Comparison of ENCODE assay signal across 8 cellular contexts in the genomic region with DNA sequence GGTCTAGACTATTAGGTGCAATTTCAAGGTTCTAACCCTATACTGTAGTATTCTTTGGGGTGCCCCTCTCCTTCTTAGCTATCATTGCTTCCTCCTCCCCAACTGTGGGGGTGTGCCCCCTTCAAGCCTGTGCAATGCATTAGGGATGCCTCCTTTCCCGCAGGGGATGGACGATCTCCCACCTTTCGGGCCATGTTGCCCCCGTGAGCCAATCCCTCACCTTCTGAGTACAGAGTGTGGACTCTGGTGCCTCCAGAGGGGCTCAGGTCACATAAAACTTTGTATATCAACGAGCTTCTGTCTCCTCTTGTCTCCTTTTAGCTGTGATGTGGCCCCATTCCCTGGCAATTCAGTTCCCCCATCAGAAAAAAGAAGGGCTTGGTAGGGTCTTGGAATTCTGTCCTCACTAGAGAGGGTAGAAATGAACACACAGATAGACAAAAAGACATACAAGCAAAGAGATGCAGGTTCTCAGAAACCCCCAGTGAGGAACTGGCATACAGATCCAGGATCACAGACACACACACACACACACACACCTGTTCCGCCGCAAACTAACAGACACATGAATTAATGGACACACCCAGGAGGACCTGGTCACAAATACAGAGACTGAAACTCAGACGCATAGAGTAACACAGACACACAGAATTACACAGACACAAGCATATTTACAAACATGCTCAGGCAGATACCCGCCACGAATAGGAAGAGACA. TPM values are rescaled to one million over a fixed set of nuclear protein-coding genes. Genes with fewer than 3 reads are reported as not detected.
DNase-seq lines count a peak whose midpoint lies in the region; ATAC-seq, FAIRE-seq and TF ChIP-seq lines count a peak whose summit lies in the region.

No MANE protein-coding gene starts in this region.

- 50 to 56% (median 51%) methylated on average over 10 of the region's 10 CpGs for WGBS in psoas muscle, 3 donors

- TF ChIP-seq CTCF in GM12864 (IDR thresholded peaks at IDR 0.05; ENCODE audit: low read depth, low read length, missing control alignments) (no peak), WERI-Rb-1 (IDR thresholded peaks at IDR 0.05; ENCODE audit: low read depth, low read length) (no peak), fibroblast of mammary gland (conservative IDR thresholded peaks at IDR 0.05; ENCODE audit: control insufficient read depth, insufficient read depth, low read depth, low read length) (no peak), psoas muscle (IDR thresholded peaks at IDR 0.05) (no peak), D721Med (IDR thresholded peaks at IDR 0.05; ENCODE audit: insufficient read depth, missing control alignments) (no peak)

- peak overlapping the region; percentile 95; the same call in 1 of the 2 replicates for H3K27ac ChIP-seq in WERI-Rb-1
- peak overlapping the region; percentile 98 for H3K27ac ChIP-seq in psoas muscle

- H3K4me3 ChIP-seq in GM12864 (ENCODE audit: low read depth, low read length) (peak overlapping the region; percentile 80), WERI-Rb-1 (ENCODE audit: low read depth, low read length) (peak overlapping the region; percentile 97), fibroblast of mammary gland (ENCODE audit: control insufficient read depth, low read depth, low read length) (peak overlapping the region; percentile 63), psoas muscle (peak overlapping the region; percentile 99)

- FAIRE-seq in D721Med (lab: Jason Lieb, UNC), result no peak

- H3K27me3 ChIP-seq in WERI-Rb-1 (ENCODE audit: insufficient read depth, low read depth, severe bottlenecking), result no peaks in the 10 kb centered on the region
- H3K27me3 ChIP-seq in psoas muscle (ENCODE audit: insufficient read depth in 3 of 3, low read length in 2 of 3), result no peaks in the 10 kb centered on the region

- no peaks in the 10 kb centered on the region for H3K9me3 ChIP-seq in WERI-Rb-1 (ENCODE audit: severe bottlenecking)
- no peaks in the 10 kb centered on the region for H3K9me3 ChIP-seq in psoas muscle

- no peak for DNase-seq in GM12864 (ENCODE audit: low read depth)
- no peak for DNase-seq in WERI-Rb-1
- no peak for DNase-seq in fibroblast of mammary gland (ENCODE audit: low read depth)
- no peak for DNase-seq in psoas muscle
- DNase-seq in cerebellar nuclear complex (lab: John Stamatoyannopoulos, UW), result no peak
- DNase-seq in D721Med (ENCODE audit: insufficient read length, low spot score), result no peak
- no peak for DNase-seq in NCI-H526 (lab: John Stamatoyannopoulos, UW)
- no peak for DNase-seq in NCI-H226

- H3K36me3 ChIP-seq in WERI-Rb-1 (peaks cover 17% of the 10 kb centered on the region), psoas muscle (ENCODE audit: insufficient read depth in 1 of 2, low read depth in 1 of 2) (peaks cover 0 to 8% of the 10 kb centered on the region in 2 donors)

- ATAC-seq in psoas muscle, result no peak

- H3K4me1 ChIP-seq in psoas muscle, result peaks cover 10% of the 10 kb centered on the region

- intact Hi-C loops in psoas muscle (cut with DNase I), result loop anchor here (1.0 to 5.0 kb wide), 3 partner anchors 34 to 57 kb away; no protein-coding TSS in a partner anchor

RNA-seq across cellular contexts. Expression of a gene that starts 2.5 kb away (rescaled TPM):
- 100 to 1,000 TPM in 2 of 4 donors, 10 to 100 TPM in 2; 82.2 to 129 (median 105) TPM for total RNA-seq in psoas muscle
- 10 to 100 TPM; 54.3 to 82.3 (median 69.2) TPM for polyA plus RNA-seq in psoas muscle

RNA-seq across cellular contexts. Expression of a gene that starts 42.6 kb away (rescaled TPM):
- 10 to 100 TPM in 2 of 4 donors, 1 to 10 TPM in 2; 8.4 to 13.6 (median 11.0) TPM for total RNA-seq in psoas muscle
- 1 to 10 TPM; 3.3 to 4.4 (median 4.3) TPM for polyA plus RNA-seq in psoas muscle

RNA-seq across cellular contexts. Expression of a gene that starts 48.3 kb away (rescaled TPM):
- total RNA-seq in psoas muscle, result 10 to 100 TPM; 15.5 to 25.7 (median 21.6) TPM
- polyA plus RNA-seq in psoas muscle, result 10 to 100 TPM; 13.7 to 23.7 (median 19.9) TPM
